In genomic region chr11:112627588-112628045, GRCh38 we compare ENCODE assay signal across 13 cellular contexts.
DNase-seq lines count a peak whose midpoint lies in the region; ATAC-seq and FAIRE-seq lines count a peak whose summit lies in the region.
"Had no signal": no experiment of that assay in that cellular context is flagged by ENCODE, and none has a peak within 500 bp of the region (broad histone marks: within the 10 kb centered on the region; RNA-seq: fewer than 3 reads in every experiment).

No MANE protein-coding gene starts in this region.

- ATAC-seq in GM19452 (IDR thresholded peaks at IDR 0.05; ENCODE audit: unreplicated experiment) (peak; percentile 65), HG02870 (IDR thresholded peaks at IDR 0.05; ENCODE audit: unreplicated experiment) (peak; percentile 64), HG03565 (IDR thresholded peaks at IDR 0.05; ENCODE audit: unreplicated experiment) (peak; percentile 71)
- ATAC-seq: right cardiac atrium had no signal

- peak; percentile 93 for FAIRE-seq in GM18507 (lab: Jason Lieb, UNC)

- DNase-seq in GM18507 (ENCODE audit: extremely low spot score, insufficient read length, low read depth): peak; percentile 12
- no peak for DNase-seq in OCI-M2 (lab: John Stamatoyannopoulos, UW; ENCODE audit: unreplicated experiment)
- DNase-seq in NCI-H1092 (lab: John Stamatoyannopoulos, UW): no peak
- no peak for DNase-seq in D341Med (ENCODE audit: low spot score)
- no peak for DNase-seq in foreskin melanocyte
- DNase-seq: activated CD4-positive, CD25-positive, alpha-beta regulatory T cell; activated effector memory CD4-positive, alpha-beta T cell treated with Interleukin-2 at 50 U/mL for 16 hours; NCI-H524; right cardiac atrium; upper lobe of left lung had no signal
